ENCODE assay signal across 12 cellular contexts in the genomic region with DNA sequence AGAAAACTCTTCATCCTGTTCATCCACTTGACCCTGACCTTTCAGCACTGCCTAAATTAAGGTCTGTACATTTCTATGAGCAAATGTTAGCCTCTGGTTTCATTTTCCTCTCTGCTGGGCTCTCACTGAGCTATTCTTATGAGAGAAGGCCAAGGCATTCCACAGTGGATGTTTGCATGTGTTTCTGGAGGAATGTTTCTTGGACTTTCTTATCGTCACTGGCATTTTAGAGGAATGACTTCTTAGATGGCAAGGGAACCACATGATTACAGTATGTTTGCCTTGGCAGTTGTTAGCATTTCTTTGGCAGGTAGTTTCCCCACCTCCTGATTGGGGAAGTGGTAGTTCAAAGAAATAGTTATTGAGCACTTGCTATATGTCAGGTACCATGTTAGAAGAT.
DNase-seq lines count a peak whose midpoint lies in the region; ATAC-seq and TF ChIP-seq lines count a peak whose summit lies in the region.
"Had no signal": no experiment of that assay in that cellular context is flagged by ENCODE, and none has a peak within 500 bp of the region (broad histone marks: within the 10 kb centered on the region; RNA-seq: fewer than 3 reads in every experiment).

No MANE protein-coding gene starts in this region.

- no peaks in the 10 kb centered on the region for H4K20me1 ChIP-seq in GM23338 (replicated peaks; ENCODE audit: insufficient read depth)

- H3K79me2 ChIP-seq in GM23338 (replicated peaks; ENCODE audit: insufficient read depth), result no peaks in the 10 kb centered on the region

- DNase-seq in GM23338 (ENCODE audit: low spot score) (peak; percentile 25), astrocyte of the spinal cord (ENCODE audit: low read depth, low spot score) (peak; percentile 84), kidney tubule cell (ENCODE audit: low spot score) (peak; percentile 76), thyroid gland (no peak)
- no peak for DNase-seq in stimulated activated naive B cell treated with anti-CD40 and anti-IgM and Interleukin-4, amounts not matched to agents 10 μg/mL and 1 μg/mL and 100 μg/mL, for 72 hours
- DNase-seq: activated CD4-positive, alpha-beta T cell treated with anti-CD3 and anti-CD28 coated beads, Interleukin-2, amount 50 U/mL, for 48 hours; activated naive CD4-positive, alpha-beta T cell; Karpas-422; NCI-H2171; right lobe of liver had no signal

- in situ Hi-C loops in astrocyte of the spinal cord (cut with HindIII; ENCODE audit: low sequenced_read_pairs), result no loop called here

- H3K4me3 Mint-ChIP-seq in GM23338, result peak overlapping the region; percentile 7; the same call in 1 of the 3 replicates
- no peak overlapping the region for H3K4me3 Mint-ChIP-seq in stimulated activated naive B cell treated with anti-CD40 and anti-IgM and Interleukin-4, amounts not matched to agents 10 μg/mL and 1 μg/mL and 100 μg/mL, for 72 hours

- intact Hi-C loops in thyroid gland (cut with DNase I), result no loop called here

- peaks cover 21% of the 10 kb centered on the region for H3K4me1 Mint-ChIP-seq in GM23338
- H3K4me1 Mint-ChIP-seq in stimulated activated naive B cell treated with anti-CD40 and anti-IgM and Interleukin-4, amounts not matched to agents 10 μg/mL and 1 μg/mL and 100 μg/mL, for 72 hours, result peaks cover 5 to 13% of the 10 kb centered on the region in 2 donors

- peaks cover 3% of the 10 kb centered on the region for H3K27me3 Mint-ChIP-seq in GM23338 (ENCODE audit: insufficient read depth, low read depth, poor library complexity)
- H3K27me3 Mint-ChIP-seq in stimulated activated naive B cell treated with anti-CD40 and anti-IgM and Interleukin-4, amounts not matched to agents 10 μg/mL and 1 μg/mL and 100 μg/mL, for 72 hours, result peaks cover 6 to 18% of the 10 kb centered on the region in 2 donors

- 26 to 30% methylated on average over 1 of the region's 1 CpG for WGBS in thyroid gland, 2 donors

- H3K27ac ChIP-seq in GM23338 (ENCODE audit: low read depth), result no peak overlapping the region
- H3K27ac ChIP-seq in thyroid gland, result peak overlapping the region in 1 of 3 donors; percentile 12
- H3K27ac ChIP-seq: right lobe of liver had no signal

- H3K36me3 Mint-ChIP-seq in GM23338 (ENCODE audit: low read depth), result no peaks in the 10 kb centered on the region
- no peaks in the 10 kb centered on the region for H3K36me3 Mint-ChIP-seq in stimulated activated naive B cell treated with anti-CD40 and anti-IgM and Interleukin-4, amounts not matched to agents 10 μg/mL and 1 μg/mL and 100 μg/mL, for 72 hours

- no peaks in the 10 kb centered on the region for H3K9me2 ChIP-seq in GM23338 (ENCODE audit: insufficient read depth)

- H3K36me3 ChIP-seq in GM23338 (ENCODE audit: insufficient read depth), result no peaks in the 10 kb centered on the region
- H3K36me3 ChIP-seq in thyroid gland, result no peaks in the 10 kb centered on the region
- H3K36me3 ChIP-seq: right lobe of liver had no signal

- H2AFZ ChIP-seq in GM23338, result no peak overlapping the region

- H3K27ac Mint-ChIP-seq in GM23338, result no peak overlapping the region
- H3K27ac Mint-ChIP-seq in stimulated activated naive B cell treated with anti-CD40 and anti-IgM and Interleukin-4, amounts not matched to agents 10 μg/mL and 1 μg/mL and 100 μg/mL, for 72 hours, result no peak overlapping the region

- no peaks in the 10 kb centered on the region for H3K9me3 Mint-ChIP-seq in GM23338
- H3K9me3 Mint-ChIP-seq in stimulated activated naive B cell treated with anti-CD40 and anti-IgM and Interleukin-4, amounts not matched to agents 10 μg/mL and 1 μg/mL and 100 μg/mL, for 72 hours, result no peaks in the 10 kb centered on the region

- H3F3A ChIP-seq in GM23338 (replicated peaks; ENCODE audit: low read depth), result no peaks in the 10 kb centered on the region

- no peaks in the 10 kb centered on the region for H3K27me3 ChIP-seq in GM23338 (ENCODE audit: insufficient read depth)
- H3K27me3 ChIP-seq in thyroid gland, result no peaks in the 10 kb centered on the region
- H3K27me3 ChIP-seq: right lobe of liver had no signal

- peak overlapping the region; percentile 16; the same call in 1 of the 2 replicates for H3K4me2 ChIP-seq in GM23338

- no peak; the same call in 2 of the 3 replicates for ATAC-seq in GM23338
- ATAC-seq in stimulated activated naive B cell treated with anti-CD40 and anti-IgM and Interleukin-4, amounts not matched to agents 10 μg/mL and 1 μg/mL and 100 μg/mL, for 72 hours (replicated peaks), result peak; percentile 79 to 87
- no peak for ATAC-seq in GM21576 (IDR thresholded peaks at IDR 0.05; ENCODE audit: unreplicated experiment)
- no peak for ATAC-seq in GM21825 (IDR thresholded peaks at IDR 0.05; ENCODE audit: unreplicated experiment)
- ATAC-seq: right lobe of liver had no signal

- no peaks in the 10 kb centered on the region for H3K9me3 ChIP-seq in thyroid gland
- H3K9me3 ChIP-seq: right lobe of liver had no signal

- no peak for TF ChIP-seq CTCF in GM23338 (conservative IDR thresholded peaks at IDR 0.05; ENCODE audit: low read depth in 2 of 2)
- TF ChIP-seq CTCF in astrocyte of the spinal cord (IDR thresholded peaks at IDR 0.05; ENCODE audit: low read depth, low read length), result no peak
- no peak for TF ChIP-seq CTCF in thyroid gland (IDR thresholded peaks at IDR 0.05)

- H3K4me3 ChIP-seq in GM23338 (no peak overlapping the region), astrocyte of the spinal cord (ENCODE audit: low read depth, low read length) (no peak overlapping the region), thyroid gland (replicated peaks in 1 of 3) (no peak overlapping the region)
- H3K4me3 ChIP-seq: right lobe of liver had no signal

- TF ChIP-seq POLR2A in thyroid gland (IDR thresholded peaks at IDR 0.05), result no peak

- peaks cover 26% of the 10 kb centered on the region for H3K4me1 ChIP-seq in GM23338 (ENCODE audit: insufficient read depth)
- peaks cover 20 to 30% of the 10 kb centered on the region in 2 donors for H3K4me1 ChIP-seq in thyroid gland
- H3K4me1 ChIP-seq: right lobe of liver had no signal

TF ChIP-seq in GM23338, 12 proteins besides CTCF, POLR2A, EP300 and RAD21 (continues in another document):
- TF ChIP-seq, protein P1, sequence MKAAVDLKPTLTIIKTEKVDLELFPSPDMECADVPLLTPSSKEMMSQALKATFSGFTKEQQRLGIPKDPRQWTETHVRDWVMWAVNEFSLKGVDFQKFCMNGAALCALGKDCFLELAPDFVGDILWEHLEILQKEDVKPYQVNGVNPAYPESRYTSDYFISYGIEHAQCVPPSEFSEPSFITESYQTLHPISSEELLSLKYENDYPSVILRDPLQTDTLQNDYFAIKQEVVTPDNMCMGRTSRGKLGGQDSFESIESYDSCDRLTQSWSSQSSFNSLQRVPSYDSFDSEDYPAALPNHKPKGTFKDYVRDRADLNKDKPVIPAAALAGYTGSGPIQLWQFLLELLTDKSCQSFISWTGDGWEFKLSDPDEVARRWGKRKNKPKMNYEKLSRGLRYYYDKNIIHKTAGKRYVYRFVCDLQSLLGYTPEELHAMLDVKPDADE (IDR thresholded peaks at IDR 0.05), result no peak
- TF ChIP-seq POLR2AphosphoS5 (IDR thresholded peaks at IDR 0.05; ENCODE audit: low read depth) (no peak), STAT1 (IDR thresholded peaks at IDR 0.05; ENCODE audit: unreplicated experiment) (no peak), NANOG (IDR thresholded peaks at IDR 0.05; ENCODE audit: borderline replicate concordance) (no peak), CREB1 (CRISPR knock-in tag; IDR thresholded peaks at IDR 0.05; ENCODE audit: low read depth) (no peak)

Comparison
In these comparisons a context has a peak if more than half of its experiments do, and no peak if none do; other contexts are left out.
1. ATAC-seq: peak in stimulated activated naive B cell treated with anti-CD40 and anti-IgM and Interleukin-4, amounts not matched to agents 10 μg/mL and 1 μg/mL and 100 μg/mL, for 72 hours (2 of 2); none in GM23338 (single experiment), GM21576 (single experiment) and GM21825 (single experiment).
2. DNase-seq: peak in GM23338 (single experiment), astrocyte of the spinal cord (single experiment) and kidney tubule cell (single experiment); none in stimulated activated naive B cell treated with anti-CD40 and anti-IgM and Interleukin-4, amounts not matched to agents 10 μg/mL and 1 μg/mL and 100 μg/mL, for 72 hours (single experiment) and thyroid gland (0 of 2).